8 cellular contexts compared by ENCODE assay signal in genomic region chr2:181904022-181904632, GRCh38. TPM values are rescaled to one million over a fixed set of nuclear protein-coding genes. Genes with fewer than 3 reads are reported as not detected.
A peak's percentile ranks its signal among the peaks of the same experiment; 100 is the strongest.
DNase-seq lines count a peak whose midpoint lies in the region; TF ChIP-seq lines count a peak whose summit lies in the region.

No MANE protein-coding gene starts in this region.

- intact Hi-C loops in ovary (cut with DNase I), result no loop called here

- no peaks in the 10 kb centered on the region for H3K27me3 ChIP-seq in ovary
- H3K27me3 ChIP-seq in MG63, result no peaks in the 10 kb centered on the region

- H3K27ac Mint-ChIP-seq in chondrocyte (ENCODE audit: unreplicated experiment), result peak overlapping the region; percentile 65

- H3K36me3 Mint-ChIP-seq in chondrocyte (ENCODE audit: low read depth), result peaks cover 22% of the 10 kb centered on the region

- H3K9me3 ChIP-seq in ovary (no peaks in the 10 kb centered on the region), MG63 (no peaks in the 10 kb centered on the region)

- H3K36me3 ChIP-seq in ovary, result no peaks in the 10 kb centered on the region
- H3K36me3 ChIP-seq in MG63, result peaks cover 90% of the 10 kb centered on the region

- H3K4me3 Mint-ChIP-seq in chondrocyte (ENCODE audit: unreplicated experiment), result no peak overlapping the region

- no peaks in the 10 kb centered on the region for H3K4me1 ChIP-seq in ovary (ENCODE audit: insufficient read depth)

- peak; percentile 14 for TF ChIP-seq CTCF in GM20000 (IDR thresholded peaks at IDR 0.05; ENCODE audit: extremely low read depth, missing control alignments)
- TF ChIP-seq CTCF in chondrocyte (IDR thresholded peaks at IDR 0.05), result peak; percentile 87
- peak in 1 of 3 donors; percentile 25 for TF ChIP-seq CTCF in ovary (IDR thresholded peaks at IDR 0.05)

- H3K27ac ChIP-seq in ovary, result no peak overlapping the region

- TF ChIP-seq POLR2A in ovary (IDR thresholded peaks at IDR 0.05), result no peak

- TF ChIP-seq EP300 in ovary (IDR thresholded peaks at IDR 0.05), result no peak

- DNase-seq in COR-L47 (lab: John Stamatoyannopoulos, UW), result peak; percentile 29
- DNase-seq in GM20000 (ENCODE audit: low spot score), result peak; percentile 22
- peak; percentile 36 to 46 for DNase-seq in NCI-H446 (lab: John Stamatoyannopoulos, UW)
- no peak for DNase-seq in chondrocyte (ENCODE audit: low spot score)
- DNase-seq in midbrain (lab: John Stamatoyannopoulos, UW), result peak; percentile 25
- DNase-seq in 8988T, result no peak
- no peak for DNase-seq in ovary
- DNase-seq in MG63, result no peak

- peaks cover 23% of the 10 kb centered on the region for H3K4me1 Mint-ChIP-seq in chondrocyte (ENCODE audit: low read depth)

- no peaks in the 10 kb centered on the region for H3K27me3 Mint-ChIP-seq in chondrocyte (ENCODE audit: low read depth)

- H3K9me3 Mint-ChIP-seq in chondrocyte (ENCODE audit: low read depth), result no peaks in the 10 kb centered on the region

- H3K4me3 ChIP-seq in ovary, result no peak overlapping the region
- no peak overlapping the region for H3K4me3 ChIP-seq in MG63

- 17 to 23% (median 18%) methylated on average over 2 of the region's 2 CpGs for WGBS in ovary, 3 donors

RNA-seq across cellular contexts. Expression of gene ITPRID2, which starts 12.6 kb away (rescaled TPM):
- total RNA-seq in chondrocyte (64.6 to 75.0 TPM (median 69.0 TPM) in 3 replicates), ovary (10 to 100 TPM; 34.2 to 66.2 (median 48.6) TPM)
- 10 to 100 TPM; 25.2 to 57.6 TPM for polyA plus RNA-seq in ovary
- 47.7 and 58.0 TPM in 2 replicates for total RNA-seq in MG63 (2014; rRNA removed; shearing (Covaris generic); ENCODE audit: low replicate concordance)

Comparison
In these comparisons a context has a peak if more than half of its experiments do, and no peak if none do; other contexts are left out.
1. DNase-seq: peak in COR-L47 (single experiment), GM20000 (single experiment), NCI-H446 (2 of 2) and midbrain (single experiment); none in chondrocyte (single experiment), 8988T (single experiment), ovary (0 of 5) and MG63 (single experiment).